Comparison of ENCODE assay signal across 8 cellular contexts in genomic region chr17:40322417-40323315, GRCh38. TPM values are rescaled to one million over a fixed set of nuclear protein-coding genes. Genes with fewer than 3 reads are reported as not detected.
A peak's percentile ranks its signal among the peaks of the same experiment; 100 is the strongest.
DNase-seq lines count a peak whose midpoint lies in the region; ATAC-seq lines count a peak whose summit lies in the region.

No MANE protein-coding gene starts in this region.

- POLR2A ChIA-PET in activated CD8-positive, alpha-beta T cell treated with anti-CD3 and anti-CD28 coated beads, Interleukin-2, amount 10 ng/mL, durations not matched to agents 7 days and 5 days (lab: Charles Lee) = interaction anchor here (0.6 to 2.7 kb wide), 18 partner anchors 8 to 240 kb away, joined by 3 to 20 read pairs (median 4); partner anchors contain the start of genes CDC6, NR1D1, RARA and TOP2A

- peak overlapping the region; percentile 89 to 94 for H3K4me3 ChIP-seq in muscle layer of duodenum (ENCODE audit: low read depth in 1 of 2, low read length in 2 of 2)

- H3K4me1 ChIP-seq in muscle layer of duodenum (ENCODE audit: control insufficient read depth in 1 of 2, insufficient read depth in 2 of 2, low read length in 2 of 2) = peaks cover 50 to 81% of the 10 kb centered on the region in 2 donors

- no peaks in the 10 kb centered on the region for H3K9me3 ChIP-seq in muscle layer of duodenum (ENCODE audit: control insufficient read depth in 1 of 2, low read length in 2 of 2)

- no peaks in the 10 kb centered on the region for H3K9me3 Mint-ChIP-seq in activated CD8-positive, alpha-beta T cell treated with anti-CD3 and anti-CD28 coated beads, Interleukin-2, amount 10 ng/mL, durations not matched to agents 7 days and 5 days (ENCODE audit: insufficient read depth)
- no peaks in the 10 kb centered on the region for H3K9me3 Mint-ChIP-seq in effector memory CD8-positive, alpha-beta T cell

- peak overlapping the region; percentile 98 for H3K27ac Mint-ChIP-seq in activated CD8-positive, alpha-beta T cell treated with anti-CD3 and anti-CD28 coated beads, Interleukin-2, amount 10 ng/mL, durations not matched to agents 7 days and 5 days
- H3K27ac Mint-ChIP-seq in effector memory CD8-positive, alpha-beta T cell = peak overlapping the region; percentile 98 to 99

- peak; percentile 53 for ATAC-seq in activated CD8-positive, alpha-beta T cell treated with anti-CD3 and anti-CD28 coated beads, Interleukin-2, amount 10 ng/mL, durations not matched to agents 7 days and 5 days
- ATAC-seq in effector memory CD8-positive, alpha-beta T cell (replicated peaks) = peak; percentile 35

- CTCF ChIA-PET in activated CD8-positive, alpha-beta T cell treated with anti-CD3 and anti-CD28 coated beads, Interleukin-2, amount 10 ng/mL, durations not matched to agents 7 days and 5 days (lab: Charles Lee) = interaction anchor here (0.8 to 2.7 kb wide), 11 partner anchors 10 to 211 kb away, joined by 3 to 14 read pairs (median 4); no protein-coding TSS in a partner anchor

- no peaks in the 10 kb centered on the region for H3K27me3 ChIP-seq in muscle layer of duodenum (ENCODE audit: low read depth, low read length)

- peak; percentile 92 for DNase-seq in ELR (ENCODE audit: low read depth)
- DNase-seq in GOT3 (lab: John Stamatoyannopoulos, UW) = peak; percentile 62
- DNase-seq in NCI-H345 treated with DMSO at 0.1 percent for 48 hours (lab: John Stamatoyannopoulos, UW; ENCODE audit: unreplicated experiment) = peak; percentile 3
- DNase-seq in activated CD8-positive, alpha-beta T cell treated with anti-CD3 and anti-CD28 coated beads, Interleukin-2, amount 10 ng/mL, durations not matched to agents 7 days and 5 days = peak; percentile 93
- DNase-seq in effector memory CD8-positive, alpha-beta T cell = peak; percentile 94 to 97 (median 95)
- peak; percentile 65 for DNase-seq in stimulated activated CD8-positive, alpha-beta memory T cell treated with anti-CD3 and anti-CD28 coated beads, Interleukin-7, amount 100 ng/mL, for 24 hours (ENCODE audit: low read depth)
- DNase-seq in islet precursor cell = no peak

- H3K27ac ChIP-seq in muscle layer of duodenum (ENCODE audit: low read length) = peak overlapping the region; percentile 92

- H3K36me3 Mint-ChIP-seq in activated CD8-positive, alpha-beta T cell treated with anti-CD3 and anti-CD28 coated beads, Interleukin-2, amount 10 ng/mL, durations not matched to agents 7 days and 5 days (ENCODE audit: low read depth) = peaks cover 56% of the 10 kb centered on the region
- H3K36me3 Mint-ChIP-seq in effector memory CD8-positive, alpha-beta T cell (ENCODE audit: insufficient read depth) = peaks cover 100% of the 10 kb centered on the region

- peaks cover 0 to 12% of the 10 kb centered on the region in 2 donors for H3K36me3 ChIP-seq in muscle layer of duodenum (ENCODE audit: control insufficient read depth in 1 of 2, insufficient read depth in 2 of 2, low read length in 2 of 2)

- H3K4me3 Mint-ChIP-seq in activated CD8-positive, alpha-beta T cell treated with anti-CD3 and anti-CD28 coated beads, Interleukin-2, amount 10 ng/mL, durations not matched to agents 7 days and 5 days = peak overlapping the region; percentile 95
- peak overlapping the region; percentile 84 to 86 for H3K4me3 Mint-ChIP-seq in effector memory CD8-positive, alpha-beta T cell

- no peaks in the 10 kb centered on the region for H3K27me3 Mint-ChIP-seq in activated CD8-positive, alpha-beta T cell treated with anti-CD3 and anti-CD28 coated beads, Interleukin-2, amount 10 ng/mL, durations not matched to agents 7 days and 5 days (ENCODE audit: low read depth)
- no peaks in the 10 kb centered on the region for H3K27me3 Mint-ChIP-seq in effector memory CD8-positive, alpha-beta T cell

- H3K4me1 Mint-ChIP-seq in activated CD8-positive, alpha-beta T cell treated with anti-CD3 and anti-CD28 coated beads, Interleukin-2, amount 10 ng/mL, durations not matched to agents 7 days and 5 days (ENCODE audit: low read depth) = peaks cover 78% of the 10 kb centered on the region
- H3K4me1 Mint-ChIP-seq in effector memory CD8-positive, alpha-beta T cell (ENCODE audit: low read depth in 2 of 2) = peaks cover 76 to 86% of the 10 kb centered on the region in 2 donors

RNA-seq across cellular contexts. Expression of gene RARA, which starts 13.7 kb away (rescaled TPM):
- 10 to 100 TPM; 61.1 to 63.2 TPM for total RNA-seq in activated CD8-positive, alpha-beta T cell treated with anti-CD3 and anti-CD28 coated beads, Interleukin-2, amount 10 ng/mL, durations not matched to agents 7 days and 5 days

RNA-seq across cellular contexts. Expression of gene CDC6, which starts 35.0 kb away (rescaled TPM):
- 100 to 1,000 TPM; 103 to 110 TPM for total RNA-seq in activated CD8-positive, alpha-beta T cell treated with anti-CD3 and anti-CD28 coated beads, Interleukin-2, amount 10 ng/mL, durations not matched to agents 7 days and 5 days

RNA-seq across cellular contexts. Expression of gene GJD3, which starts 41.9 kb away (rescaled TPM):
- total RNA-seq in activated CD8-positive, alpha-beta T cell treated with anti-CD3 and anti-CD28 coated beads, Interleukin-2, amount 10 ng/mL, durations not matched to agents 7 days and 5 days = under 1 TPM in 1 of 2 experiments, not detected in 1; 0.29 TPM
